ENCODE assay signal across 15 cellular contexts in the genomic region with DNA sequence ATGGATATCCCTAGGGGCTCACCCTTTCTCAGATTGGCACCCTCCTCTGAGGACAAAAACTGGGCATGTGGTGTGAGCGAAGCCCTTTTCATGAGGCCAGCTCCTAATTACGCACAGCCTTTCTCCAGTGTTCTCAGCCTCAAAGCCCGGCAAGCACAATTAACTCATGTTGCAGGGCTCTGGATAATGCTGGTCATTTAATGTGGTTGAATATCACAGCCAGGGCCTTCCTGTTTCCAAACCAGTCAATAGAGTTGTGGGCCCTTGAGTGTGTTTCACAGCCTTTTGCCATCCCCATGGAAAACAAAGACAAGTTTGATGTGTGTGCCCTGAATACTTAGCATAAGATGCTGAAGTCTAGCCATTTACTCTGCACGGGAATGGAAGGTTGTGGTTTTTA.
"Had no signal": no experiment of that assay in that cellular context is flagged by ENCODE, and none has a peak within 500 bp of the region (broad histone marks: within the 10 kb centered on the region; RNA-seq: fewer than 3 reads in every experiment).

No MANE protein-coding gene starts in this region.

- H3K27me3 ChIP-seq: ascending aorta, colonic mucosa, hepatocyte, left lung, sigmoid colon, thyroid gland had no signal

- H3K9me3 ChIP-seq: ascending aorta, colonic mucosa, left lung, sigmoid colon, thyroid gland had no signal

- H3K27ac ChIP-seq: ascending aorta, colonic mucosa, hepatocyte, left lung, sigmoid colon, thyroid gland had no signal

- H3K4me3 ChIP-seq: ascending aorta, colonic mucosa, hepatocyte, left lung, sigmoid colon, thyroid gland had no signal

- ATAC-seq: activated CD4-positive, CD25-positive, alpha-beta regulatory T cell treated with anti-CD3 and anti-CD28 coated beads, Interleukin-2, amount 50 U/mL, for 24 hours; esophagus mucosa; left lung; natural killer cell had no signal

- H3K4me1 ChIP-seq: ascending aorta, colonic mucosa, left lung, thyroid gland had no signal

- H3K36me3 ChIP-seq: ascending aorta, colonic mucosa, left lung, sigmoid colon, thyroid gland had no signal

- DNase-seq: activated CD4-positive, alpha-beta T cell treated with anti-CD3 and anti-CD28 coated beads, Interleukin-2, amount 50 U/mL, for 1 hour; activated CD8-positive, alpha-beta memory T cell treated with anti-CD3 and anti-CD28 coated beads for 24 hours; activated naive CD4-positive, alpha-beta T cell; colonic mucosa; left lung; natural killer cell; sigmoid colon; stimulated activated CD4-positive, alpha-beta T cell treated with anti-CD3 and anti-CD28 coated beads, Interleukin-2, amount 100 ng/mL, for 24 hours; T-helper 1 cell; T1000; thyroid gland had no signal
